In the genomic region with DNA sequence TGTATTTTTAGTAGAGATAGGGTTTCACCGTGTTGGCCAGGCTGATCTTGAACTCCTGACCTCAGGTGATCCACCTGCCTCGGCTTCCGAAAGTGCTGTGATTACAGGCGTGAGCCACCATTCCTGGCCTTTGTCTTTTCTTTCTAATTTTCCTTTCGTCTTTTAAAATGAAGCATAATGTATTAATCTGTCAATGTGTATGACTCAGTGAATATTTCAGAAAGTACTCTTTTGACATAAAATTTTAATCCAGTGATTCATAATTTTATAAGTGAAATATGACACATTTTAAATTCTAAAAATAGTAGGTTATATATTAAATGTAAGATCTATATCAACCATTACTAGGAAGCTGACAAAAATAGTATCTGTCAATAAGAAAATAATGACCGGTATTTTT, we compare ENCODE assay signal across 8 cellular contexts.
"Had no signal": no experiment of that assay in that cellular context is flagged by ENCODE, and none has a peak within 500 bp of the region (broad histone marks: within the 10 kb centered on the region; RNA-seq: fewer than 3 reads in every experiment).

No MANE protein-coding gene starts in this region.

- FAIRE-seq: G401.6, GM12878, GM12891, GM12892, GM18507, GM19239 had no signal

- ATAC-seq: GM12878 had no signal

- DNase-seq: GDM1, GF-D8 had no signal

- H3K4me3 ChIP-seq: GM12878 had no signal
